In the genomic region with DNA sequence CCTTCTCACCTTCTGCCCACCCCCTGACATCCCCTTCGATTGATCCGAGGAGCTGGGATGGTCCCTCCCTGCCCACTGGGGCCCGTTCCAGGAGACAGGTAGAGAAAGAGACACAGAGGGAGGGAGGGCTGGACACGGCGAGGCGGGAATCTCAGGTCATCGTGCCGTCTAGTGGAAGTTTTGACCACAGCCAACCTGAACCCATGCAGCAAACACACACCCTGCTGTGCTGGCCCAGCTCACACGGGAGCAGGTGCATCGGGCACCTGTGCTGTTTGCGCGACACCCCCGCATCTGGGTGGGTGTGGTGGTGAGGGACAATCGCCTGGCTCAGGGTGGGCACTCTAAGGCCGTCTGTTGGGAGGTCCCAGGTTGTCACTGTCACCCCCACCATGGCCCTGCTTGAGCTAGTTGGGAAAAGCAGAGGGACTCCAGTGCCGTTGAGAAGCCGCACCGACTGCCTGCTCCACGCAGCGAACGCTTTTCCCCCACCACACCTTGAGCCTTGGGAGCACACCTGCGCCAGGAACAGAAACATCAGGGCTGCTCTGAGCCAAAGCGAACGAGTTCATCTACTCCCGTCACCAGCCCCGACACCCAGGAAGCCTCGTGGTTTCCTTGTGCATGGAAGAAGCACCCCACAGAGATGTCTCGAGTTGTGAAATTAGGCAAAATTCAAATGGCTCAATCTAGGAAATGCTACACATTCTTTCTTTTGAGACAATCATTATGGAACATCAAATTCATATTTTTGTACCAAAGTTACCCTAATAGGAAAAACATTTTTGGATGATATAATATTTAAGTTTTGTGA, we compare ENCODE assay signal across 14 cellular contexts.
"Had no signal": no experiment of that assay in that cellular context is flagged by ENCODE, and none has a peak within 500 bp of the region (broad histone marks: within the 10 kb centered on the region; RNA-seq: fewer than 3 reads in every experiment).

No MANE protein-coding gene starts in this region.

- H3K4me1 ChIP-seq: breast epithelium, lower lobe of right lung, testis had no signal

- H3K27ac Mint-ChIP-seq: activated naive CD4-positive, alpha-beta T cell treated with anti-CD3 and anti-CD28 coated beads for 36 hours; activated T-helper 17 cell treated with anti-CD3 and anti-CD28 coated beads, Interleukin-2, amount 50 U/mL, for 72 hours; naive B cell had no signal

- ATAC-seq: activated T-helper 17 cell treated with anti-CD3 and anti-CD28 coated beads, Interleukin-2, amount 50 U/mL, for 72 hours; left cardiac atrium; lower lobe of right lung; stimulated activated naive CD8-positive, alpha-beta T cell treated with anti-CD3 and anti-CD28 coated beads, Interleukin-15, amount 100 ng/mL, for 72 hours had no signal

- DNase-seq: activated CD4-positive, CD25-positive, alpha-beta regulatory T cell; dorsolateral prefrontal cortex; hippocampal formation; left cardiac atrium; lower lobe of right lung; naive B cell; ovary; stimulated activated CD4-positive, alpha-beta T cell treated with anti-CD3 and anti-CD28 coated beads, Interleukin-4, amount 100 ng/mL, for 1 hour; stimulated activated CD8-positive, alpha-beta memory T cell treated with anti-CD3 and anti-CD28 coated beads, Interleukin-4, amount 100 ng/mL, for 48 hours; stimulated activated naive CD8-positive, alpha-beta T cell treated with anti-CD3 and anti-CD28 coated beads, Interleukin-15, amount 100 ng/mL, for 72 hours; testis had no signal

- H3K27ac ChIP-seq: breast epithelium, dorsolateral prefrontal cortex, lower lobe of right lung, ovary, testis had no signal

- H3K9me3 ChIP-seq: breast epithelium, lower lobe of right lung, ovary, testis had no signal

- H3K27me3 Mint-ChIP-seq: activated T-helper 17 cell treated with anti-CD3 and anti-CD28 coated beads, Interleukin-2, amount 50 U/mL, for 72 hours; stimulated activated naive CD8-positive, alpha-beta T cell treated with anti-CD3 and anti-CD28 coated beads, Interleukin-15, amount 100 ng/mL, for 72 hours had no signal

- H3K9me3 Mint-ChIP-seq: activated T-helper 17 cell treated with anti-CD3 and anti-CD28 coated beads, Interleukin-2, amount 50 U/mL, for 72 hours; stimulated activated naive CD8-positive, alpha-beta T cell treated with anti-CD3 and anti-CD28 coated beads, Interleukin-15, amount 100 ng/mL, for 72 hours had no signal

- H3K4me3 Mint-ChIP-seq: activated naive CD4-positive, alpha-beta T cell treated with anti-CD3 and anti-CD28 coated beads for 36 hours; activated T-helper 17 cell treated with anti-CD3 and anti-CD28 coated beads, Interleukin-2, amount 50 U/mL, for 72 hours; naive B cell had no signal

- H3K36me3 ChIP-seq: breast epithelium, lower lobe of right lung, ovary had no signal

- H3K36me3 Mint-ChIP-seq: naive B cell had no signal

- H3K4me3 ChIP-seq: breast epithelium, dorsolateral prefrontal cortex, lower lobe of right lung, ovary, testis had no signal

- H3K27me3 ChIP-seq: dorsolateral prefrontal cortex, ovary, testis had no signal
